In the genomic region with DNA sequence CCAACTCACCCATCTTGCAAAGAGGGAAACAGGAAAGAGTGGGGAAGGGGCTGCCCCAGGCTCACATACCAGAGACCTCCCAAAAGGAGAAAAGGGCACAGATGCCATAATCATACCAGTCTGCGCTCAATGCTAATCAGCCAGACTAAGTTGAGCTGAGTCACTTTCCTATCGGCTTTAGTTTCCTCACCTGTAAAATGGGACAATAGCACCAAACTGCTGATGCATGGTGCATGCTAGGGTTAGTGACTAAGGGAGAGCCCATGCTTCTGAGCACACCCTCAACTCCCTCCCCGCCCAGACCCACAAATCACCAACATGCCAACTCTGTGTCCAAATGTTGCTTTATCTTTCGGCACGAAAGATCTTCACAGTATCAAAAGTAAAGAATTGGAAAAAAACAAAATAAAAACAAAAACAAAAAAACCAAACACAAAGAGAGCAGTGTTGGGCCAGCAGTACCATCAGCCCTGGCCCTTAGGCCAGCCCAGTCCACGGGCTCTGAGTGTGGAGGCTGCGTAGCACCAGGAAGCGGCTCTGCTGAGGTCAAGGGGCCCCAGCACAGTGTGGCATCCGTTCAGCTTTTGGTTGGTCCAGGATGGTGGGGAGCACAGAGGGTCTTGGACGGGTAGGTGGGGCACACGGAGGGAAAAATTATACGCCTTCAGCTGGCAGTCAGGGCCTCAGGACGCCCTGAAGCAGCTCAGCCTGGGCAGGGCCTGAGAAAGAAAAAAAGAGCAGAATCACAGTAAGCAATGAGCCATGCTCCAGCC, we compare ENCODE assay signal across 11 cellular contexts. TPM values are rescaled to one million over a fixed set of nuclear protein-coding genes. Genes with fewer than 3 reads are reported as not detected.
A peak's percentile ranks its signal among the peaks of the same experiment; 100 is the strongest.
DNase-seq lines count a peak whose midpoint lies in the region; ATAC-seq and TF ChIP-seq lines count a peak whose summit lies in the region.
"Had no signal": no experiment of that assay in that cellular context is flagged by ENCODE, and none has a peak within 500 bp of the region (broad histone marks: within the 10 kb centered on the region; RNA-seq: fewer than 3 reads in every experiment).

No MANE protein-coding gene starts in this region.

- peak overlapping the region; percentile 46 for H3K27ac Mint-ChIP-seq in activated CD4-positive, alpha-beta memory T cell treated with anti-CD3 and anti-CD28 coated beads for 36 hours
- H3K27ac Mint-ChIP-seq in activated CD4-positive, alpha-beta memory T cell treated with anti-CD3 and anti-CD28 coated beads, Interleukin-2, amount 10 ng/mL, durations not matched to agents 7 days and 5 days, result no peak overlapping the region
- H3K27ac Mint-ChIP-seq in IgD-negative memory B cell, result peak overlapping the region in 2 of 3 donors; percentile 39 to 62
- peak overlapping the region in 1 of 5 experiments; percentile 84 for H3K27ac Mint-ChIP-seq in brain

- intact Hi-C loops in activated CD4-positive, alpha-beta memory T cell treated with anti-CD3 and anti-CD28 coated beads for 36 hours (cut with micrococcal nuclease), result loop anchor here (5.0 to 10.0 kb wide), 3 partner anchors 33 to 207 kb away; a partner anchor contains a TSS
- intact Hi-C loops in psoas muscle (cut with DNase I), result no loop called here

- H3K27ac ChIP-seq in psoas muscle, result peak overlapping the region; percentile 16

- peaks cover 27% of the 10 kb centered on the region for H3K36me3 Mint-ChIP-seq in activated CD4-positive, alpha-beta memory T cell treated with anti-CD3 and anti-CD28 coated beads for 36 hours
- H3K36me3 Mint-ChIP-seq in activated CD4-positive, alpha-beta memory T cell treated with anti-CD3 and anti-CD28 coated beads, Interleukin-2, amount 10 ng/mL, durations not matched to agents 7 days and 5 days (ENCODE audit: low read depth), result peaks cover 49% of the 10 kb centered on the region
- H3K36me3 Mint-ChIP-seq in IgD-negative memory B cell (peaks cover 2% of the 10 kb centered on the region), brain (peaks cover 52% of the 10 kb centered on the region)

- WGBS in psoas muscle, 3 donors, result 78 to 89% (median 79%) methylated on average over 13 of the region's 13 CpGs

- H3K4me3 Mint-ChIP-seq in activated CD4-positive, alpha-beta memory T cell treated with anti-CD3 and anti-CD28 coated beads for 36 hours, result no peak overlapping the region
- no peak overlapping the region for H3K4me3 Mint-ChIP-seq in activated CD4-positive, alpha-beta memory T cell treated with anti-CD3 and anti-CD28 coated beads, Interleukin-2, amount 10 ng/mL, durations not matched to agents 7 days and 5 days
- H3K4me3 Mint-ChIP-seq in IgD-negative memory B cell (peak overlapping the region in 1 of 4 donors; percentile 56), brain (peak overlapping the region in 3 of 5 experiments; percentile 54 to 68 (median 56))

- H3K4me1 ChIP-seq in psoas muscle, result peaks cover 31% of the 10 kb centered on the region

- CTCF ChIA-PET in activated CD4-positive, alpha-beta memory T cell treated with anti-CD3 and anti-CD28 coated beads for 36 hours (lab: Charles Lee), result no interaction called here
- CTCF ChIA-PET in activated CD4-positive, alpha-beta memory T cell treated with anti-CD3 and anti-CD28 coated beads, Interleukin-2, amount 10 ng/mL, durations not matched to agents 7 days and 5 days (lab: Charles Lee), result interaction anchor here (2.0 kb wide), 1 partner anchor 18 kb away, joined by 6 read pairs; no protein-coding TSS in a partner anchor

- TF ChIP-seq CTCF in brain (conservative IDR thresholded peaks at IDR 0.05) (no peak), psoas muscle (IDR thresholded peaks at IDR 0.05) (no peak)

- peaks cover 42% of the 10 kb centered on the region for H3K4me1 Mint-ChIP-seq in activated CD4-positive, alpha-beta memory T cell treated with anti-CD3 and anti-CD28 coated beads for 36 hours (ENCODE audit: low read depth)
- H3K4me1 Mint-ChIP-seq in activated CD4-positive, alpha-beta memory T cell treated with anti-CD3 and anti-CD28 coated beads, Interleukin-2, amount 10 ng/mL, durations not matched to agents 7 days and 5 days, result peaks cover 50% of the 10 kb centered on the region
- peaks cover 4 to 30% (median 29%) of the 10 kb centered on the region in 3 donors for H3K4me1 Mint-ChIP-seq in IgD-negative memory B cell
- peaks cover 52% of the 10 kb centered on the region for H3K4me1 Mint-ChIP-seq in brain

- peak overlapping the region; percentile 11 for H3K4me3 ChIP-seq in psoas muscle

- no peaks in the 10 kb centered on the region for H3K9me3 ChIP-seq in psoas muscle

- no peaks in the 10 kb centered on the region for H3K27me3 ChIP-seq in psoas muscle (ENCODE audit: insufficient read depth in 3 of 3, low read length in 2 of 3)

- POLR2A ChIA-PET in activated CD4-positive, alpha-beta memory T cell treated with anti-CD3 and anti-CD28 coated beads for 36 hours (lab: Charles Lee), result no interaction called here
- POLR2A ChIA-PET in activated CD4-positive, alpha-beta memory T cell treated with anti-CD3 and anti-CD28 coated beads, Interleukin-2, amount 10 ng/mL, durations not matched to agents 7 days and 5 days (lab: Charles Lee), result no interaction called here

- H3K27me3 Mint-ChIP-seq in activated CD4-positive, alpha-beta memory T cell treated with anti-CD3 and anti-CD28 coated beads for 36 hours, result no peaks in the 10 kb centered on the region
- H3K27me3 Mint-ChIP-seq in activated CD4-positive, alpha-beta memory T cell treated with anti-CD3 and anti-CD28 coated beads, Interleukin-2, amount 10 ng/mL, durations not matched to agents 7 days and 5 days, result no peaks in the 10 kb centered on the region
- H3K27me3 Mint-ChIP-seq in IgD-negative memory B cell, result no peaks in the 10 kb centered on the region
- peaks cover 5% of the 10 kb centered on the region for H3K27me3 Mint-ChIP-seq in brain

- peaks cover 0 to 72% of the 10 kb centered on the region in 2 donors for H3K36me3 ChIP-seq in psoas muscle (ENCODE audit: insufficient read depth in 1 of 2, low read depth in 1 of 2)

- DNase-seq in activated CD4-positive, alpha-beta memory T cell treated with anti-CD3 and anti-CD28 coated beads for 36 hours, result no peak
- no peak for DNase-seq in activated CD4-positive, alpha-beta memory T cell treated with anti-CD3 and anti-CD28 coated beads, Interleukin-2, amount 10 ng/mL, durations not matched to agents 7 days and 5 days
- DNase-seq in psoas muscle (peak in 1 of 2 donors; percentile 28), KG1 (lab: John Stamatoyannopoulos, UW) (no peak), kidney tubule cell (ENCODE audit: low spot score) (no peak)
- DNase-seq: erythroblast; NK-92 treated with Interleukin-12 subunit alpha and Interleukin-12 subunit beta, amount 100 ng/mL, for 24 hours; T1000 had no signal

- ATAC-seq in psoas muscle (no peak), HG03521 (IDR thresholded peaks at IDR 0.05; ENCODE audit: unreplicated experiment) (no peak)

- no peaks in the 10 kb centered on the region for H3K9me3 Mint-ChIP-seq in activated CD4-positive, alpha-beta memory T cell treated with anti-CD3 and anti-CD28 coated beads for 36 hours
- H3K9me3 Mint-ChIP-seq in activated CD4-positive, alpha-beta memory T cell treated with anti-CD3 and anti-CD28 coated beads, Interleukin-2, amount 10 ng/mL, durations not matched to agents 7 days and 5 days, result no peaks in the 10 kb centered on the region
- H3K9me3 Mint-ChIP-seq in IgD-negative memory B cell (no peaks in the 10 kb centered on the region), brain (peaks cover 0 to 5% (median 0%) of the 10 kb centered on the region in 5 experiments)

RNA-seq across cellular contexts. Expression of a gene that starts 2.9 kb away (rescaled TPM):
- 100 to 1,000 TPM; 143 to 145 TPM for total RNA-seq in activated CD4-positive, alpha-beta memory T cell treated with anti-CD3 and anti-CD28 coated beads for 36 hours
- 100 to 1,000 TPM; 105 to 107 TPM for total RNA-seq in activated CD4-positive, alpha-beta memory T cell treated with anti-CD3 and anti-CD28 coated beads, Interleukin-2, amount 10 ng/mL, durations not matched to agents 7 days and 5 days
- polyA plus RNA-seq in IgD-negative memory B cell, result 74.2 TPM
- 231 TPM for polyA plus RNA-seq in brain (ENCODE audit: insufficient read depth, low read depth, low replicate concordance)
- 10 to 100 TPM; 37.2 to 41.0 (median 40.2) TPM for total RNA-seq in psoas muscle
- 10 to 100 TPM; 45.6 to 71.6 (median 57.3) TPM for polyA plus RNA-seq in psoas muscle

RNA-seq across cellular contexts. Expression of a gene that starts 10.0 kb away (rescaled TPM):
- 1 to 10 TPM in 1 of 2 experiments, under 1 TPM in 1; 0.52 to 1.3 TPM for total RNA-seq in activated CD4-positive, alpha-beta memory T cell treated with anti-CD3 and anti-CD28 coated beads for 36 hours
- 1 to 10 TPM; 2.4 TPM for total RNA-seq in activated CD4-positive, alpha-beta memory T cell treated with anti-CD3 and anti-CD28 coated beads, Interleukin-2, amount 10 ng/mL, durations not matched to agents 7 days and 5 days
- 154 TPM for polyA plus RNA-seq in IgD-negative memory B cell
- 1.8 TPM for polyA plus RNA-seq in brain (ENCODE audit: insufficient read depth, low read depth, low replicate concordance)
- 1 to 10 TPM; 2.4 to 5.4 (median 3.1) TPM for total RNA-seq in psoas muscle
- polyA plus RNA-seq in psoas muscle, result 1 to 10 TPM in 2 of 3 donors, under 1 TPM in 1; 0.44 to 5.0 (median 3.8) TPM

RNA-seq across cellular contexts. Expression of a gene that starts 22.2 kb away (rescaled TPM):
- total RNA-seq in activated CD4-positive, alpha-beta memory T cell treated with anti-CD3 and anti-CD28 coated beads for 36 hours, result 10 to 100 TPM; 50.2 to 56.6 TPM
- total RNA-seq in activated CD4-positive, alpha-beta memory T cell treated with anti-CD3 and anti-CD28 coated beads, Interleukin-2, amount 10 ng/mL, durations not matched to agents 7 days and 5 days, result 10 to 100 TPM; 55.1 to 56.6 TPM
- polyA plus RNA-seq in IgD-negative memory B cell (16.3 TPM), brain (ENCODE audit: insufficient read depth, low read depth, low replicate concordance) (20.1 TPM), psoas muscle (100 to 1,000 TPM; 174 to 254 (median 221) TPM)
- 100 to 1,000 TPM; 134 to 221 (median 161) TPM for total RNA-seq in psoas muscle

RNA-seq across cellular contexts. Expression of a gene that starts 34.7 kb away (rescaled TPM):
- 10 to 100 TPM; 70.7 to 75.4 TPM for total RNA-seq in activated CD4-positive, alpha-beta memory T cell treated with anti-CD3 and anti-CD28 coated beads for 36 hours
- total RNA-seq in activated CD4-positive, alpha-beta memory T cell treated with anti-CD3 and anti-CD28 coated beads, Interleukin-2, amount 10 ng/mL, durations not matched to agents 7 days and 5 days, result 100 to 1,000 TPM; 110 to 112 TPM
- polyA plus RNA-seq in IgD-negative memory B cell (4.5 TPM), brain (ENCODE audit: insufficient read depth, low read depth, low replicate concordance) (21.6 TPM), psoas muscle (10 to 100 TPM; 26.9 to 31.2 (median 27.0) TPM)
- 10 to 100 TPM; 27.2 to 36.7 (median 30.3) TPM for total RNA-seq in psoas muscle

RNA-seq across cellular contexts. Expression of a gene that starts 46.2 kb away (rescaled TPM):
- total RNA-seq in activated CD4-positive, alpha-beta memory T cell treated with anti-CD3 and anti-CD28 coated beads for 36 hours, result 10 to 100 TPM; 12.1 to 15.9 TPM
- 1 to 10 TPM; 4.9 to 5.0 TPM for total RNA-seq in activated CD4-positive, alpha-beta memory T cell treated with anti-CD3 and anti-CD28 coated beads, Interleukin-2, amount 10 ng/mL, durations not matched to agents 7 days and 5 days
- polyA plus RNA-seq in IgD-negative memory B cell (0.54 TPM), brain (ENCODE audit: insufficient read depth, low read depth, low replicate concordance) (275 TPM), psoas muscle (10 to 100 TPM in 2 of 3 donors, 1 to 10 TPM in 1; 8.1 to 20.8 (median 20.1) TPM)
- total RNA-seq in psoas muscle, result 10 to 100 TPM; 17.7 to 28.4 (median 24.3) TPM

Comparison
In these comparisons a context has a peak if more than half of its experiments do, and no peak if none do; other contexts are left out.
1. H3K4me3 Mint-ChIP-seq: peak in brain (3 of 5); none in activated CD4-positive, alpha-beta memory T cell treated with anti-CD3 and anti-CD28 coated beads for 36 hours (single experiment) and activated CD4-positive, alpha-beta memory T cell treated with anti-CD3 and anti-CD28 coated beads, Interleukin-2, amount 10 ng/mL, durations not matched to agents 7 days and 5 days (single experiment).